Comparison of ENCODE assay signal across 11 cellular contexts in the genomic region with DNA sequence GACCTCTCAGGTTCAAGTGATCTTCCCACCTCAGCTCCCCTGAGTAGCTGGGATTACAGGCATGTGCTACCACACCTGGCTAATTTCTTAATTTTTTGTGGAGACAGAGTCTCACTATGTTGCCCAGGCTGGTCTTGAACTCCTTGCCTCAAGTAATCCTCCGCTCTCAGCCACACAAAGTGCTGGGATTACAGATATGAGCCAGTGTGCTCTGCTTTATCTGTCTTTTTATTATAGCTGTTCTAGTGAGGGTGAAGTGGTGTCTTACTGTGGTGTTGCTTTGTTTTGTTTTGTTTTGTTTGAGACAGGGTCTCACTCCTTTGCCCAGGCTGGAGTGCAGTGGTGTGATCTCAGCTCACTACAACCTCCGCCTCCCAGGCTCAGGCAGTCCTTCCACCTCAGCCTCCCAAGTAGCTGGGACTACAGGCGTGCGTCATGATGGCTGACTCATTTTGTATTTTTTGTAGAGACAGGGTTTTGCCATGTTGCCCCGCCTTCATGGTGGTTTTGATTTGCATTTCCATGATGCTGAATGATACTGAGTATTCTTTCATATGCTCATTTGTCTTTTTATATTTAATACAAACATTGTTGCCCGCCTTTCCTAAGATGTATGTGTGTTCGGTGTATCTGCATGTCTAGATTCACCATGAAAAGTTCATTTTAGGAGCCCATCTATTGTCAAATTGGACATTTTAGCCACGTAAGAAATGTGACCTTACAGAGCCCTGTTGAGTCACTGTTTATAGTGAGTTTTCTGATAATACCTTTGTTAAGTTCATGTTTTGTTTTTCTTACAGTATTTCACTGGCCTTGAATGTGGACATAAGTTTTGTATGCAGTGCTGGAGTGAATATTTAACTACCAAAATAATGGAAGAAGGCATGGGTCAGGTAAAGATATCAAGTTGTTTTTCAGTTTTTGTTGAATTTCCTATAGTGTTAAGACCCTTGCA.
DNase-seq lines count a peak whose midpoint lies in the region; ATAC-seq, FAIRE-seq and TF ChIP-seq lines count a peak whose summit lies in the region.
"Had no signal": no experiment of that assay in that cellular context is flagged by ENCODE, and none has a peak within 500 bp of the region (broad histone marks: within the 10 kb centered on the region; RNA-seq: fewer than 3 reads in every experiment).

No MANE protein-coding gene starts in this region.

- POLR2A ChIA-PET in activated B cell treated with CpG ODN at 0.5 μM for 24 hours (lab: Charles Lee) = no interaction called here
- POLR2A ChIA-PET in K562 (lab: Yijun Ruan, JAX) = interaction anchor here (1.0 kb wide), 1 partner anchor 182 kb away, joined by 3 read pairs; no protein-coding TSS in a partner anchor
- POLR2A ChIA-PET in HEK293T (lab: Yijun Ruan, JAX) = no interaction called here

- H3K9ac ChIP-seq in K562 (ENCODE audit: insufficient read depth in 1 of 2, low read depth in 2 of 2, low read length in 2 of 2) = no peak overlapping the region

- peaks cover 35% of the 10 kb centered on the region for H3K36me3 ChIP-seq in K562 (ENCODE audit: control insufficient read depth, insufficient read depth, low read length)

- H3K4me1 Mint-ChIP-seq in Calu3 (ENCODE audit: low read depth, unreplicated experiment) (peaks cover 12% of the 10 kb centered on the region), activated B cell treated with CpG ODN at 0.5 μM for 24 hours (peaks cover 8% of the 10 kb centered on the region), progenitor cell of endocrine pancreas (ENCODE audit: low read depth) (peaks cover 4% of the 10 kb centered on the region)

- H3K27ac Mint-ChIP-seq in Calu3 (ENCODE audit: unreplicated experiment) = peak overlapping the region; percentile 86
- H3K27ac Mint-ChIP-seq in activated B cell treated with CpG ODN at 0.5 μM for 24 hours = no peak overlapping the region
- peak overlapping the region; percentile 64 for H3K27ac Mint-ChIP-seq in progenitor cell of endocrine pancreas

- H3K4me2 ChIP-seq in K562 (ENCODE audit: insufficient read depth, low read length) = no peak overlapping the region

- TF ChIP-seq CTCF in Calu3 (IDR thresholded peaks at IDR 0.05; ENCODE audit: unreplicated experiment) (no peak), activated B cell treated with CpG ODN at 0.5 μM for 24 hours (IDR thresholded peaks at IDR 0.05) (no peak), K562 (IDR thresholded peaks at IDR 0.05 in 2 of 3, conservative IDR thresholded peaks at IDR 0.05 in 1 of 3; ENCODE audit: insufficient read depth in 2 of 3, low read depth in 1 of 3, low read length in 3 of 3) (no peak), progenitor cell of endocrine pancreas (IDR thresholded peaks at IDR 0.05; ENCODE audit: unreplicated experiment) (no peak)

- BruUV-seq in Calu3 (replicated peaks; lab: Mats Ljungman, UMichigan) = no TSS peak
- no TSS peak for BruUV-seq in K562 (replicated peaks; lab: Mats Ljungman, UMichigan)

- no peak overlapping the region for H2AFZ ChIP-seq in K562 (ENCODE audit: low read depth, low read length)

- no peaks in the 10 kb centered on the region for H3K27me3 ChIP-seq in K562 (ENCODE audit: control insufficient read depth in 2 of 2, insufficient read depth in 2 of 2, low read length in 2 of 2)

- H3K9me3 Mint-ChIP-seq in Calu3 (ENCODE audit: low read depth, unreplicated experiment) = no peaks in the 10 kb centered on the region
- H3K9me3 Mint-ChIP-seq in activated B cell treated with CpG ODN at 0.5 μM for 24 hours = no peaks in the 10 kb centered on the region
- no peaks in the 10 kb centered on the region for H3K9me3 Mint-ChIP-seq in progenitor cell of endocrine pancreas (ENCODE audit: low read depth)

- no peaks in the 10 kb centered on the region for H3K9me1 ChIP-seq in K562 (ENCODE audit: control insufficient read depth, insufficient read depth, low read length)

- in situ Hi-C loops in K562 (cut with MboI) = no loop called here

- DNase-seq in Calu3 = peak; percentile 50
- DNase-seq in activated B cell treated with CpG ODN at 0.5 μM for 24 hours = no peak
- DNase-seq in K562 (ENCODE audit: extremely low read depth in 1 of 4, low spot score in 3 of 4) = peak in 1 of 4 experiments; percentile 3
- no peak for DNase-seq in progenitor cell of endocrine pancreas (ENCODE audit: low spot score, unreplicated experiment)
- no peak for DNase-seq in AML-193 (lab: John Stamatoyannopoulos, UW)
- DNase-seq in HEK293T (ENCODE audit: extremely low spot score) = no peak
- no peak for DNase-seq in cortex of kidney (lab: John Stamatoyannopoulos, UW)
- DNase-seq in SKM-1 treated with dmso at 0.1 percent for 144 hours (lab: John Stamatoyannopoulos, UW; ENCODE audit: unreplicated experiment) = no peak
- DNase-seq: aorta, left cardiac atrium, small intestine had no signal

- no peak for TF ChIP-seq EP300 in K562 (IDR thresholded peaks at IDR 0.05; ENCODE audit: low read length)

- intact Hi-C loops in Calu3 (cut with micrococcal nuclease; ENCODE audit: unreplicated experiment) (no loop called here), activated B cell treated with CpG ODN at 0.5 μM for 24 hours (cut with micrococcal nuclease) (no loop called here), K562 (cut with micrococcal nuclease) (no loop called here)

- WGBS in K562 (ENCODE audit: insufficient coverage, low coverage, missing lambda C conversion rate) = 82% methylated on average over 8 of the region's 8 CpGs

- CTCF ChIA-PET in Calu3 (lab: Charles Lee) (interaction anchor here (0.6 kb wide), 1 partner anchor 62 kb away, joined by 3 read pairs; no protein-coding TSS in a partner anchor), activated B cell treated with CpG ODN at 0.5 μM for 24 hours (lab: Charles Lee) (no interaction called here), K562 (lab: Yijun Ruan, JAX; ENCODE audit: low intra/inter-chr PET ratio) (no interaction called here), HEK293T (lab: Yijun Ruan, JAX) (no interaction called here)

- H3K9me3 ChIP-seq in K562 (replicated peaks; ENCODE audit: control insufficient read depth, insufficient read depth, low read depth, low read length) = no peaks in the 10 kb centered on the region

- TF ChIP-seq RAD21 in K562 (CRISPR knock-in tag; conservative IDR thresholded peaks at IDR 0.05 in 1 of 2, IDR thresholded peaks at IDR 0.05 in 1 of 2) = no peak

- no peak for FAIRE-seq in K562 (lab: Jason Lieb, UNC)
- FAIRE-seq: small intestine had no signal

- peaks cover 2% of the 10 kb centered on the region; the same call in 1 of the 3 replicates for H3K79me2 ChIP-seq in K562 (ENCODE audit: control insufficient read depth, insufficient read depth, low read length)

- no peak overlapping the region for H3K27ac ChIP-seq in K562 (ENCODE audit: extremely low read depth, low read depth, low read length)

- H3K4me3 Mint-ChIP-seq in Calu3 (ENCODE audit: low read depth, unreplicated experiment) (no peak overlapping the region), activated B cell treated with CpG ODN at 0.5 μM for 24 hours (no peak overlapping the region), progenitor cell of endocrine pancreas (ENCODE audit: low read depth) (no peak overlapping the region)

- H3K4me1 ChIP-seq in K562 (replicated peaks in 1 of 2; ENCODE audit: control insufficient read depth in 2 of 2, insufficient read depth in 2 of 2, low read length in 2 of 2) = no peaks in the 10 kb centered on the region; a peak in 1 of 5 replicates

- H4K20me1 ChIP-seq in K562 (replicated peaks; ENCODE audit: control insufficient read depth, insufficient read depth, low read length) = no peaks in the 10 kb centered on the region

- no peak overlapping the region for H3K4me3 ChIP-seq in K562

- peak; percentile 34 for ATAC-seq in activated B cell treated with CpG ODN at 0.5 μM for 24 hours (ENCODE audit: low read depth)
- ATAC-seq in K562 = no peak
- ATAC-seq: left cardiac atrium had no signal

- peaks cover 23% of the 10 kb centered on the region for H3K36me3 Mint-ChIP-seq in Calu3 (ENCODE audit: insufficient read depth, unreplicated experiment)
- peaks cover 52% of the 10 kb centered on the region for H3K36me3 Mint-ChIP-seq in activated B cell treated with CpG ODN at 0.5 μM for 24 hours (ENCODE audit: low read depth)
- H3K36me3 Mint-ChIP-seq in progenitor cell of endocrine pancreas (ENCODE audit: insufficient read depth) = peaks cover 27% of the 10 kb centered on the region

- H3K27me3 Mint-ChIP-seq in Calu3 (ENCODE audit: unreplicated experiment) (no peaks in the 10 kb centered on the region), activated B cell treated with CpG ODN at 0.5 μM for 24 hours (no peaks in the 10 kb centered on the region), progenitor cell of endocrine pancreas (no peaks in the 10 kb centered on the region)

- no peak for TF ChIP-seq POLR2A in K562 (conservative IDR thresholded peaks at IDR 0.05)

TF ChIP-seq in K562, 482 proteins besides CTCF, POLR2A, EP300 and RAD21:
- TF ChIP-seq ZNF121 (CRISPR knock-in tag; conservative IDR thresholded peaks at IDR 0.05) (0 out of 2 replicates have a peak, but pooled peaks have one; percentile 15), FOSL1 (tag; conservative IDR thresholded peaks at IDR 0.05) (peak; percentile 44; the same call in 1 of the 2 replicates), ARID1B (IDR thresholded peaks at IDR 0.05) (no peak)

TF ChIP-seq in HEK293T, 16 proteins besides CTCF, POLR2A, EP300 and RAD21:
- TF ChIP-seq FOXA1 (IDR thresholded peaks at IDR 0.05) = no peak
